Comparison of ENCODE assay signal across 1 cellular context in genomic region chr11:114400222-114400973, GRCh38.
A peak's percentile ranks its signal among the peaks of the same experiment; 100 is the strongest.
TF ChIP-seq lines count a peak whose summit lies in the region.

Gene C11orf71, minus strand, starts transcription at chr11:114400511. Its CDS starts 180 bp downstream, at chr11:114400331.
Gene RBM7, plus strand, starts transcription at chr11:114400666. Its CDS starts 6 bp downstream, at chr11:114400672.

TF ChIP-seq in HepG2, 621 proteins besides CTCF, POLR2A, EP300 and RAD21 (continued from another document and continues in another):
- TF ChIP-seq TBP (CRISPR knock-in tag; IDR thresholded peaks at IDR 0.05): no peak
- TF ChIP-seq ZNF513 (CRISPR knock-in tag; conservative IDR thresholded peaks at IDR 0.05): 0 out of 2 replicates have a peak, but pooled peaks have one; percentile 18
- TF ChIP-seq SNAPC5 (CRISPR knock-in tag; IDR thresholded peaks at IDR 0.05; ENCODE audit: borderline replicate concordance): no peak
- no peak for TF ChIP-seq ZUFSP (CRISPR knock-in tag; IDR thresholded peaks at IDR 0.05; ENCODE audit: borderline replicate concordance)
- no peak for TF ChIP-seq ZNF414 (CRISPR knock-in tag; IDR thresholded peaks at IDR 0.05)
- TF ChIP-seq MTERF4 (CRISPR knock-in tag; IDR thresholded peaks at IDR 0.05): peak; percentile 69; the same call in 1 of the 2 replicates
- TF ChIP-seq GABPA (IDR thresholded peaks at IDR 0.05; ENCODE audit: low read depth, low read length): no peak
- TF ChIP-seq GABPA (CRISPR knock-in tag; IDR thresholded peaks at IDR 0.05; ENCODE audit: low read depth): peak; percentile 81
- 0 out of 2 replicates have a peak, but pooled peaks have one; percentile 52 for TF ChIP-seq GLI4 (CRISPR knock-in tag; IDR thresholded peaks at IDR 0.05; ENCODE audit: borderline replicate concordance)
- TF ChIP-seq ZBTB21 (CRISPR knock-in tag; IDR thresholded peaks at IDR 0.05): 0 out of 2 replicates have a peak, but pooled peaks have one; percentile 28
- peak; percentile 84 for TF ChIP-seq RARA (CRISPR knock-in tag; IDR thresholded peaks at IDR 0.05)
- TF ChIP-seq TMF1 (CRISPR knock-in tag; IDR thresholded peaks at IDR 0.05; ENCODE audit: low read depth): no peak
- TF ChIP-seq ADNP (CRISPR knock-in tag; IDR thresholded peaks at IDR 0.05): no peak
- TF ChIP-seq GZF1 (CRISPR knock-in tag; IDR thresholded peaks at IDR 0.05): 0 out of 2 replicates have a peak, but pooled peaks have one; percentile 38
- TF ChIP-seq ZBTB25 (CRISPR knock-in tag; IDR thresholded peaks at IDR 0.05): peak; percentile 73
- TF ChIP-seq MIER3 (CRISPR knock-in tag; IDR thresholded peaks at IDR 0.05; ENCODE audit: borderline replicate concordance): peak; percentile 46; the same call in 1 of the 2 replicates
- peak; percentile 51; the same call in 1 of the 2 replicates for TF ChIP-seq ZNF160 (CRISPR knock-in tag; IDR thresholded peaks at IDR 0.05)
- peak; percentile 48; the same call in 1 of the 2 replicates for TF ChIP-seq MXD3 (CRISPR knock-in tag; IDR thresholded peaks at IDR 0.05)
- 0 out of 2 replicates have a peak, but pooled peaks have one; percentile 60 for TF ChIP-seq ZKSCAN5 (CRISPR knock-in tag; IDR thresholded peaks at IDR 0.05)
- TF ChIP-seq FOXA1 (IDR thresholded peaks at IDR 0.05): no peak
- TF ChIP-seq FOXA1 (CRISPR knock-in tag; IDR thresholded peaks at IDR 0.05): 0 out of 2 replicates have a peak, but pooled peaks have one; percentile 25
- peak; percentile 71; the same call in 1 of the 2 replicates for TF ChIP-seq ZNF772 (CRISPR knock-in tag; IDR thresholded peaks at IDR 0.05)
- TF ChIP-seq MED13 (CRISPR knock-in tag; IDR thresholded peaks at IDR 0.05): peak; percentile 90; the same call in 1 of the 2 replicates
- TF ChIP-seq ZNF562 (CRISPR knock-in tag; IDR thresholded peaks at IDR 0.05; ENCODE audit: borderline replicate concordance): no peak
- TF ChIP-seq CERS6 (CRISPR knock-in tag; IDR thresholded peaks at IDR 0.05): no peak
- TF ChIP-seq ZMYM3 (CRISPR knock-in tag; IDR thresholded peaks at IDR 0.05): no peak
- peak; percentile 69; the same call in 1 of the 2 replicates for TF ChIP-seq NR0B2 (CRISPR knock-in tag; IDR thresholded peaks at IDR 0.05)
- no peak for TF ChIP-seq ZNF484 (CRISPR knock-in tag; IDR thresholded peaks at IDR 0.05; ENCODE audit: borderline replicate concordance, low read depth)
- TF ChIP-seq ZBTB46 (CRISPR knock-in tag; IDR thresholded peaks at IDR 0.05; ENCODE audit: borderline replicate concordance): no peak
- TF ChIP-seq NFYC (CRISPR knock-in tag; IDR thresholded peaks at IDR 0.05): no peak
- no peak for TF ChIP-seq MLXIP (CRISPR knock-in tag; IDR thresholded peaks at IDR 0.05; ENCODE audit: borderline replicate concordance)
- TF ChIP-seq KAT2B (IDR thresholded peaks at IDR 0.05; ENCODE audit: borderline replicate concordance, low read depth, low read length): no peak
- peak; percentile 86; the same call in 1 of the 2 replicates for TF ChIP-seq ZNF142 (CRISPR knock-in tag; IDR thresholded peaks at IDR 0.05)
- TF ChIP-seq SUZ12 (IDR thresholded peaks at IDR 0.05; ENCODE audit: low read depth, low read length): no peak
- peak; percentile 47 for TF ChIP-seq DBP (CRISPR knock-in tag; IDR thresholded peaks at IDR 0.05; ENCODE audit: not compliant biosample characterization)
- no peak; the same call in 1 of the 2 replicates for TF ChIP-seq SMYD3 (CRISPR knock-in tag; IDR thresholded peaks at IDR 0.05)
- 0 out of 2 replicates have a peak, but pooled peaks have one; percentile 20 for TF ChIP-seq ZNF121 (CRISPR knock-in tag; IDR thresholded peaks at IDR 0.05)
